ENCODE assay signal across 8 cellular contexts in the genomic region with DNA sequence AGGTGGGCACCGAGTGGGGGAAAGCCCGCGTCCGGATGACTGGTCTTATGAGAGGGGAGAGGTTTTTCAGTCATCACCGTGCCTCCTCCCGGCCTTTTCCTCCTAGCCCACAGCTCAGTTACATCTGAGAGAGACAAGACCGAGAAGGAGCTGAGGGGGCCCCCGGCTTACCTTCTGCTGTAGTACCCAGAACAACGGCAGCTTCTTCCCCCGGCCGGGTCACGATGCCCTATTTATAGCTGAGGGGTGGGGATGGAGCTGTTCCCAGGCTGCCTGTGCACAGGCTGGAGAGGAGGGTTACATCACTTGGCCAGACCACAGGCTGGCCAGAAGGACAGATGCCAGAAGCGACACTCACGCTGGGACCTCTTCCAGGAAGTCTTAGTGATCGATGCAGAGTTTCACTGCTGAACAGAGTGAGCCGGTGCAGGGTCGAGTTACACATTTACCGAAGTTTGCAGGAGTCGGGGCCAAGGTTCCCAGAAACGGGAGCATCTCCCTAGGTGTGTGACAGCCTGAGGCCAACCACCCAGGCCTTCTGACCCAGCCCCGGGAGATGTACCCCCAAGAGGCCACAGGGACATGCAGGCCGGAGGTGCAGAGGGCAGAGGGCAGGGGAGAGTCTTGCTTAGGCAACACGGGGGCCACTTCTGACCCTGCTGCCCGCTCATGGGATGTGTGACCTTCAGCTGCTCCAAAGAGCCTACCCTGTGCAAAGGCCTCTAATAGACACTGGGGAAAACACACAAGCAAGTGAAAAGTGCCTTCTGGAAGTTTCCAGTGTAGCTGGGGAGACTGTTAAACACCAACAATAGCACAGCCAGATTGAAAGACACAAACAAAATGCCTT.
A peak's percentile ranks its signal among the peaks of the same experiment; 100 is the strongest.
DNase-seq lines count a peak whose midpoint lies in the region; ATAC-seq and TF ChIP-seq lines count a peak whose summit lies in the region.

A gene (minus strand): TSS at position 208 of the 850 bp plus-strand sequence. CDS start 3,299 bp downstream, outside the sequence.

- H3K4me1 ChIP-seq in ACC112 (ENCODE audit: control insufficient read depth, insufficient read depth, low read length, unreplicated experiment) (peaks cover 11% of the 10 kb centered on the region), muscle layer of duodenum (ENCODE audit: control insufficient read depth in 1 of 2, insufficient read depth in 2 of 2, low read length in 2 of 2) (peaks cover 0 to 16% of the 10 kb centered on the region in 2 donors)

- H3K79me2 ChIP-seq in ACC112 (ENCODE audit: control insufficient read depth, insufficient read depth, low read length, unreplicated experiment), result no peaks in the 10 kb centered on the region

- no peak for TF ChIP-seq CTCF in coronary artery (IDR thresholded peaks at IDR 0.05)

- 0 out of 2 replicates have a peak, but pooled peaks cover 6% of the 10 kb centered on the region for H3K27me3 ChIP-seq in ACC112 (ENCODE audit: insufficient read depth, low read length)
- no peaks in the 10 kb centered on the region for H3K27me3 ChIP-seq in muscle layer of duodenum (ENCODE audit: low read depth, low read length)

- H3K36me3 ChIP-seq in ACC112 (ENCODE audit: insufficient read depth, low read length) (no peaks in the 10 kb centered on the region), muscle layer of duodenum (ENCODE audit: control insufficient read depth in 1 of 2, insufficient read depth in 2 of 2, low read length in 2 of 2) (no peaks in the 10 kb centered on the region)

- no peak within 1 kb of the TSS for H3K4me3 ChIP-seq in ACC112 (ENCODE audit: low read depth, low read length)
- peak within 1 kb of the TSS; percentile 63 for H3K4me3 ChIP-seq in coronary artery
- peak within 1 kb of the TSS; percentile 26 to 48 for H3K4me3 ChIP-seq in muscle layer of duodenum (ENCODE audit: low read depth in 1 of 2, low read length in 2 of 2)

- H3K27ac ChIP-seq in ACC112 (ENCODE audit: low read depth, low read length), result no peak within 1 kb of the TSS
- H3K27ac ChIP-seq in coronary artery, result peak within 1 kb of the TSS; percentile 64 to 72
- no peak within 1 kb of the TSS for H3K27ac ChIP-seq in muscle layer of duodenum (ENCODE audit: low read length)

- H3K9me3 ChIP-seq in muscle layer of duodenum (ENCODE audit: control insufficient read depth in 1 of 2, low read length in 2 of 2), result no peaks in the 10 kb centered on the region

- ATAC-seq in HG03097 (IDR thresholded peaks at IDR 0.05; ENCODE audit: low FRiP score, unreplicated experiment), result no peak
- ATAC-seq in GM18511 (IDR thresholded peaks at IDR 0.05; ENCODE audit: unreplicated experiment), result no peak

- H2AFZ ChIP-seq in ACC112 (ENCODE audit: low read length, unreplicated experiment), result peak within 1 kb of the TSS; percentile 41

- DNase-seq in NCI-H1092 (lab: John Stamatoyannopoulos, UW) (peak; percentile 30), coronary artery (ENCODE audit: low spot score) (peak; percentile 86), NCI-H187 (lab: John Stamatoyannopoulos, UW) (no peak), NCI-H774 (lab: John Stamatoyannopoulos, UW) (no peak)

Comparison
In these comparisons a context has a peak if more than half of its experiments do, and no peak if none do; other contexts are left out.
1. H3K27ac ChIP-seq: peak in coronary artery (2 of 2); none in ACC112 (single experiment) and muscle layer of duodenum (single experiment).
2. DNase-seq: peak in NCI-H1092 (single experiment) and coronary artery (single experiment); none in NCI-H187 (0 of 2) and NCI-H774 (single experiment).